In genomic region chr7:125355899-125356298, GRCh38 we compare ENCODE assay signal across 2 cellular contexts.
TF ChIP-seq lines count a peak whose summit lies in the region.

No MANE protein-coding gene starts in this region.

TF ChIP-seq in SK-N-SH, 30 proteins besides CTCF, POLR2A, EP300 and RAD21 (continued from another document):
- TF ChIP-seq USF1 (IDR thresholded peaks at IDR 0.05; ENCODE audit: borderline replicate concordance, low read depth) (no peak), RFX5 (IDR thresholded peaks at IDR 0.05; ENCODE audit: low read length) (no peak)
TF ChIP-seq in SK-N-SH: peak in this region for 0.

TF ChIP-seq in SK-N-SH treated with all-trans-retinoic acid at 6 μM for 48 hours, 23 proteins besides CTCF, POLR2A, EP300 and RAD21 (continued from another document):
- TF ChIP-seq ZFP30 (CRISPR knock-in tag; IDR thresholded peaks at IDR 0.05) (no peak), ZNF70 (CRISPR knock-in tag; IDR thresholded peaks at IDR 0.05) (no peak), CSDC2 (CRISPR knock-in tag; IDR thresholded peaks at IDR 0.05) (no peak), ZC3H10 (CRISPR knock-in tag; IDR thresholded peaks at IDR 0.05) (no peak)
